ENCODE assay signal across 9 cellular contexts in genomic region chr5:119287547-119288073, GRCh38.
A peak's percentile ranks its signal among the peaks of the same experiment; 100 is the strongest.
DNase-seq lines count a peak whose midpoint lies in the region; ATAC-seq lines count a peak whose summit lies in the region.
"Had no signal": no experiment of that assay in that cellular context is flagged by ENCODE, and none has a peak within 500 bp of the region (broad histone marks: within the 10 kb centered on the region; RNA-seq: fewer than 3 reads in every experiment).

No MANE protein-coding gene starts in this region.

- H3K27ac Mint-ChIP-seq in activated CD4-positive, alpha-beta T cell treated with anti-CD3 and anti-CD28 coated beads, Interleukin-2, amount 10 ng/mL, durations not matched to agents 24 days and 14 days, result peak overlapping the region; percentile 93

- peak; percentile 87 for DNase-seq in activated CD4-positive, alpha-beta T cell treated with anti-CD3 and anti-CD28 coated beads, Interleukin-2, amount 10 ng/mL, durations not matched to agents 24 days and 14 days
- no peak for DNase-seq in NCI-H526 (lab: John Stamatoyannopoulos, UW)
- DNase-seq in DMS53 treated with DMSO at 0.1 percent for 48 hours (lab: John Stamatoyannopoulos, UW; ENCODE audit: unreplicated experiment), result no peak
- DNase-seq in HuH-7.5 (ENCODE audit: low spot score), result no peak
- no peak for DNase-seq in anterior cingulate cortex (lab: John Stamatoyannopoulos, UW)

- H3K9me3 ChIP-seq in mesodermal cell (ENCODE audit: control insufficient read depth, low read length), result no peaks in the 10 kb centered on the region

- intact Hi-C loops in activated CD4-positive, alpha-beta T cell treated with anti-CD3 and anti-CD28 coated beads, Interleukin-2, amount 10 ng/mL, durations not matched to agents 24 days and 14 days (cut with micrococcal nuclease), result loop anchor here (1.0 to 5.0 kb wide), 5 partner anchors 12 to 208 kb away; no protein-coding TSS in a partner anchor

- peaks cover 89% of the 10 kb centered on the region for H3K4me1 Mint-ChIP-seq in activated CD4-positive, alpha-beta T cell treated with anti-CD3 and anti-CD28 coated beads, Interleukin-2, amount 10 ng/mL, durations not matched to agents 24 days and 14 days

- no peak overlapping the region for H3K4me3 ChIP-seq in mesodermal cell (ENCODE audit: extremely low read depth, insufficient read depth, low read length, poor library complexity, severe bottlenecking)

- peak overlapping the region; percentile 61 for H3K27ac ChIP-seq in mesodermal cell (ENCODE audit: low read depth, low read length, severe bottlenecking)
- H3K27ac ChIP-seq: VCaP had no signal

- H3K27me3 Mint-ChIP-seq in activated CD4-positive, alpha-beta T cell treated with anti-CD3 and anti-CD28 coated beads, Interleukin-2, amount 10 ng/mL, durations not matched to agents 24 days and 14 days, result no peaks in the 10 kb centered on the region

- H3K36me3 ChIP-seq in mesodermal cell (ENCODE audit: control insufficient read depth, insufficient read depth, low read length), result peaks cover under 1% of the 10 kb centered on the region

- H3K9me3 Mint-ChIP-seq in activated CD4-positive, alpha-beta T cell treated with anti-CD3 and anti-CD28 coated beads, Interleukin-2, amount 10 ng/mL, durations not matched to agents 24 days and 14 days, result peaks cover 4% of the 10 kb centered on the region

- WGBS in mesodermal cell (ENCODE audit: insufficient coverage in 2 of 2), 2 experiments, result no CpG with 5 or more reads among the region's 3 CpGs

- peak overlapping the region; percentile 78 for H3K4me3 Mint-ChIP-seq in activated CD4-positive, alpha-beta T cell treated with anti-CD3 and anti-CD28 coated beads, Interleukin-2, amount 10 ng/mL, durations not matched to agents 24 days and 14 days

- H3K4me1 ChIP-seq in mesodermal cell (ENCODE audit: control insufficient read depth, insufficient read depth, low read length, poor library complexity, severe bottlenecking), result peaks cover 37% of the 10 kb centered on the region

- ATAC-seq in GM19351 (IDR thresholded peaks at IDR 0.05; ENCODE audit: unreplicated experiment) (peak; percentile 38), HG03342 (IDR thresholded peaks at IDR 0.05; ENCODE audit: unreplicated experiment) (peak; percentile 46)

- H3K36me3 Mint-ChIP-seq in activated CD4-positive, alpha-beta T cell treated with anti-CD3 and anti-CD28 coated beads, Interleukin-2, amount 10 ng/mL, durations not matched to agents 24 days and 14 days (ENCODE audit: low read depth), result peaks cover 30% of the 10 kb centered on the region
